In the genomic region with DNA sequence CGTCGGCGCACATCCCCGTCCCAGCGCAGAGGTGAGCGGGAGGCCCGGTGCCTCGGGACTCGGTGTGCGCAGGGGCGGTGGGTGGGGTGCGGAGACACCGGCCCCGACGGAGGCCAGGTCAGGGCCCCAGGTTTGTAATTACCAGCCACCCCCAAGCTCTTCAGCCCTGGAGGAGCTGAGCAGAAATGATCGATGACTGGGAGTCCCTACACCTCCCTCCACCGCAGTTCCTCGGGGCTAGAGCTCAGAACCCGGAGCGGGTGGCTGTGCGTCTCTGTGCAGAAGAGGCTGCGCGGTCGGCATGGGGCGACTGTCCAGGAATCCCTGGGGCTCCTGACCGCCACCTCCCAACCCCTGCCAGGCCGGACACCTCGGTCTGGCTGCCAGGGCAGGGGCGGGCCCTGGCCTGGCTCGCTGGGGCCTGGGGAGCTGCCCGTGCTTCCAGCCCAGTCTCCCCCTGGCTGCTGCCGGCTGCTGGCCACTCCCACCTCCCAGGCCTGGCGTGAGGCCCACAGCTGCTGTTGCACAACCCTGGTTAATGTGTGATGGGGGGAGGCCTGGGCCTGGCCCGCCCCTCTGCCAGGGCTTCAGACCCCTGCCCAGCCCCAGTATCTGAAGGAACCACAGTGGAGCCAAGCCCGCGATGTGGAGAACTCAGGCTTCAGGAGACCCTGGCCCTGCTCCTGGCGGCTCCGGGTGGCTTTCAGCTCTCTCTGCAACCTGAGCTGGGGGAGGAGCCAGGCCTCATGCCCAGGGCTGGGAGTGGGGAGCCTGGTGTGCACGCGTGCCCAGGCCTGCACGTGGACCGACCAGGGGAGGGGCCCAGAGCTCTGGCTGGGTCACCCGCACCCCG, we compare ENCODE assay signal across 1 cellular context.
TF ChIP-seq lines count a peak whose summit lies in the region.

No MANE protein-coding gene starts in this region.

TF ChIP-seq in HepG2, 621 proteins besides CTCF, POLR2A, EP300 and RAD21 (continued from another document and continues in another):
- TF ChIP-seq, protein P1, sequence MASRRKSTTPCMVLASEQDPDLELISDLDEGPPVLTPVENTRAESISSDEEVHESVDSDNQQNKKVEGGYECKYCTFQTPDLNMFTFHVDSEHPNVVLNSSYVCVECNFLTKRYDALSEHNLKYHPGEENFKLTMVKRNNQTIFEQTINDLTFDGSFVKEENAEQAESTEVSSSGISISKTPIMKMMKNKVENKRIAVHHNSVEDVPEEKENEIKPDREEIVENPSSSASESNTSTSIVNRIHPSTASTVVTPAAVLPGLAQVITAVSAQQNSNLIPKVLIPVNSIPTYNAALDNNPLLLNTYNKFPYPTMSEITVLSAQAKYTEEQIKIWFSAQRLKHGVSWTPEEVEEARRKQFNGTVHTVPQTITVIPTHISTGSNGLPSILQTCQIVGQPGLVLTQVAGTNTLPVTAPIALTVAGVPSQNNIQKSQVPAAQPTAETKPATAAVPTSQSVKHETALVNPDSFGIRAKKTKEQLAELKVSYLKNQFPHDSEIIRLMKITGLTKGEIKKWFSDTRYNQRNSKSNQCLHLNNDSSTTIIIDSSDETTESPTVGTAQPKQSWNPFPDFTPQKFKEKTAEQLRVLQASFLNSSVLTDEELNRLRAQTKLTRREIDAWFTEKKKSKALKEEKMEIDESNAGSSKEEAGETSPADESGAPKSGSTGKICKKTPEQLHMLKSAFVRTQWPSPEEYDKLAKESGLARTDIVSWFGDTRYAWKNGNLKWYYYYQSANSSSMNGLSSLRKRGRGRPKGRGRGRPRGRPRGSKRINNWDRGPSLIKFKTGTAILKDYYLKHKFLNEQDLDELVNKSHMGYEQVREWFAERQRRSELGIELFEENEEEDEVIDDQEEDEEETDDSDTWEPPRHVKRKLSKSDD (CRISPR knock-in tag; IDR thresholded peaks at IDR 0.05; ENCODE audit: low read depth) = peak; percentile 88
- peak; percentile 90; the same call in 1 of the 2 replicates for TF ChIP-seq ZNF333 (CRISPR knock-in tag; IDR thresholded peaks at IDR 0.05; ENCODE audit: borderline replicate concordance)
- peak; percentile 97 for TF ChIP-seq ZNF558 (CRISPR knock-in tag; IDR thresholded peaks at IDR 0.05; ENCODE audit: borderline replicate concordance)
- TF ChIP-seq ZSCAN30 (CRISPR knock-in tag; IDR thresholded peaks at IDR 0.05) = peak; percentile 99
- peak; percentile 97 for TF ChIP-seq ZNF607 (CRISPR knock-in tag; IDR thresholded peaks at IDR 0.05; ENCODE audit: borderline replicate concordance)
- TF ChIP-seq RXRA (CRISPR knock-in tag; IDR thresholded peaks at IDR 0.05) = peak; percentile 95
- peak; percentile 77; the same call in 1 of the 2 replicates for TF ChIP-seq ZMYM3 (CRISPR knock-in tag; IDR thresholded peaks at IDR 0.05)
- TF ChIP-seq NFATC3 (CRISPR knock-in tag; IDR thresholded peaks at IDR 0.05) = no peak
- TF ChIP-seq, protein P2, sequence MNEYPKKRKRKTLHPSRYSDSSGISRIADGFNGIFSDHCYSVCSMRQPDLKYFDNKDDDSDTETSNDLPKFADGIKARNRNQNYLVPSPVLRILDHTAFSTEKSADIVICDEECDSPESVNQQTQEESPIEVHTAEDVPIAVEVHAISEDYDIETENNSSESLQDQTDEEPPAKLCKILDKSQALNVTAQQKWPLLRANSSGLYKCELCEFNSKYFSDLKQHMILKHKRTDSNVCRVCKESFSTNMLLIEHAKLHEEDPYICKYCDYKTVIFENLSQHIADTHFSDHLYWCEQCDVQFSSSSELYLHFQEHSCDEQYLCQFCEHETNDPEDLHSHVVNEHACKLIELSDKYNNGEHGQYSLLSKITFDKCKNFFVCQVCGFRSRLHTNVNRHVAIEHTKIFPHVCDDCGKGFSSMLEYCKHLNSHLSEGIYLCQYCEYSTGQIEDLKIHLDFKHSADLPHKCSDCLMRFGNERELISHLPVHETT (CRISPR knock-in tag; conservative IDR thresholded peaks at IDR 0.05) = peak; percentile 97
- no peak for TF ChIP-seq ZNF207 (IDR thresholded peaks at IDR 0.05; ENCODE audit: borderline replicate concordance)
- TF ChIP-seq RAD51 (IDR thresholded peaks at IDR 0.05; ENCODE audit: borderline replicate concordance) = no peak
- TF ChIP-seq BCL3 (CRISPR knock-in tag; IDR thresholded peaks at IDR 0.05) = peak; percentile 76
- peak; percentile 63; the same call in 1 of the 2 replicates for TF ChIP-seq ZNF776 (CRISPR knock-in tag; IDR thresholded peaks at IDR 0.05)
- TF ChIP-seq, protein P3, sequence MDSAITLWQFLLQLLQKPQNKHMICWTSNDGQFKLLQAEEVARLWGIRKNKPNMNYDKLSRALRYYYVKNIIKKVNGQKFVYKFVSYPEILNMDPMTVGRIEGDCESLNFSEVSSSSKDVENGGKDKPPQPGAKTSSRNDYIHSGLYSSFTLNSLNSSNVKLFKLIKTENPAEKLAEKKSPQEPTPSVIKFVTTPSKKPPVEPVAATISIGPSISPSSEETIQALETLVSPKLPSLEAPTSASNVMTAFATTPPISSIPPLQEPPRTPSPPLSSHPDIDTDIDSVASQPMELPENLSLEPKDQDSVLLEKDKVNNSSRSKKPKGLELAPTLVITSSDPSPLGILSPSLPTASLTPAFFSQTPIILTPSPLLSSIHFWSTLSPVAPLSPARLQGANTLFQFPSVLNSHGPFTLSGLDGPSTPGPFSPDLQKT (CRISPR knock-in tag; IDR thresholded peaks at IDR 0.05; ENCODE audit: borderline replicate concordance) = peak; percentile 36
- no peak for TF ChIP-seq SP1 (IDR thresholded peaks at IDR 0.05)
- TF ChIP-seq SP1 (CRISPR knock-in tag; IDR thresholded peaks at IDR 0.05) = peak; percentile 98
- TF ChIP-seq ZNF775 (CRISPR knock-in tag; IDR thresholded peaks at IDR 0.05; ENCODE audit: borderline replicate concordance) = no peak
- peak; percentile 41 for TF ChIP-seq ZNF816 (CRISPR knock-in tag; IDR thresholded peaks at IDR 0.05; ENCODE audit: borderline replicate concordance)
- TF ChIP-seq ELF1 (CRISPR knock-in tag; IDR thresholded peaks at IDR 0.05) = peak; percentile 79
- TF ChIP-seq ATF6 (CRISPR knock-in tag; conservative IDR thresholded peaks at IDR 0.05) = peak; percentile 78
- TF ChIP-seq DRAP1 (CRISPR knock-in tag; IDR thresholded peaks at IDR 0.05) = peak; percentile 96
- no peak for TF ChIP-seq MTF2 (CRISPR knock-in tag; IDR thresholded peaks at IDR 0.05; ENCODE audit: borderline replicate concordance)
- TF ChIP-seq, protein P4, sequence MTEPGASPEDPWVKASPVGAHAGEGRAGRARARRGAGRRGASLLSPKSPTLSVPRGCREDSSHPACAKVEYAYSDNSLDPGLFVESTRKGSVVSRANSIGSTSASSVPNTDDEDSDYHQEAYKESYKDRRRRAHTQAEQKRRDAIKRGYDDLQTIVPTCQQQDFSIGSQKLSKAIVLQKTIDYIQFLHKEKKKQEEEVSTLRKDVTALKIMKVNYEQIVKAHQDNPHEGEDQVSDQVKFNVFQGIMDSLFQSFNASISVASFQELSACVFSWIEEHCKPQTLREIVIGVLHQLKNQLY (CRISPR knock-in tag; IDR thresholded peaks at IDR 0.05) = peak; percentile 82
- TF ChIP-seq JUNB (CRISPR knock-in tag; IDR thresholded peaks at IDR 0.05; ENCODE audit: borderline replicate concordance) = no peak
- TF ChIP-seq MXD4 (CRISPR knock-in tag; IDR thresholded peaks at IDR 0.05) = peak; percentile 96; the same call in 1 of the 2 replicates
- peak; percentile 64; the same call in 1 of the 2 replicates for TF ChIP-seq ZNF749 (CRISPR knock-in tag; IDR thresholded peaks at IDR 0.05; ENCODE audit: borderline replicate concordance)
- peak; percentile 99 for TF ChIP-seq KAT7 (CRISPR knock-in tag; IDR thresholded peaks at IDR 0.05; ENCODE audit: borderline replicate concordance)
- peak; percentile 90 for TF ChIP-seq NR2C2 (CRISPR knock-in tag; IDR thresholded peaks at IDR 0.05; ENCODE audit: borderline replicate concordance)
- TF ChIP-seq, protein P5, sequence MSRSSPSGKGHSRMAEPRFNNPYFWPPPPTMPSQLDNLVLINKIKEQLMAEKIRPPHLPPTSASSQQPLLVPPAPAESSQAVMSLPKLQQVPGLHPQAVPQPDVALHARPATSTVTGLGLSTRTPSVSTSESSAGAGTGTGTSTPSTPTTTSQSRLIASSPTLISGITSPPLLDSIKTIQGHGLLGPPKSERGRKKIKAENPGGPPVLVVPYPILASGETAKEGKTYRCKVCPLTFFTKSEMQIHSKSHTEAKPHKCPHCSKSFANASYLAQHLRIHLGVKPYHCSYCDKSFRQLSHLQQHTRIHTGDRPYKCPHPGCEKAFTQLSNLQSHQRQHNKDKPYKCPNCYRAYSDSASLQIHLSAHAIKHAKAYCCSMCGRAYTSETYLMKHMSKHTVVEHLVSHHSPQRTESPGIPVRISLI (CRISPR knock-in tag; IDR thresholded peaks at IDR 0.05; ENCODE audit: borderline replicate concordance) = peak; percentile 45; the same call in 1 of the 2 replicates
- TF ChIP-seq NFYB (CRISPR knock-in tag; IDR thresholded peaks at IDR 0.05) = peak; percentile 51
- peak; percentile 42 for TF ChIP-seq ZMYM2 (CRISPR knock-in tag; IDR thresholded peaks at IDR 0.05)
- TF ChIP-seq ERF (CRISPR knock-in tag; IDR thresholded peaks at IDR 0.05) = peak; percentile 98
- no peak for TF ChIP-seq ZNF563 (CRISPR knock-in tag; IDR thresholded peaks at IDR 0.05)
- no peak for TF ChIP-seq NPAS2 (CRISPR knock-in tag; IDR thresholded peaks at IDR 0.05; ENCODE audit: borderline replicate concordance)
- peak; percentile 100 for TF ChIP-seq ZFX (CRISPR knock-in tag; IDR thresholded peaks at IDR 0.05; ENCODE audit: low read depth)
- TF ChIP-seq ZNF441 (CRISPR knock-in tag; IDR thresholded peaks at IDR 0.05; ENCODE audit: borderline replicate concordance) = peak; percentile 68; the same call in 1 of the 2 replicates
- TF ChIP-seq, protein P6, sequence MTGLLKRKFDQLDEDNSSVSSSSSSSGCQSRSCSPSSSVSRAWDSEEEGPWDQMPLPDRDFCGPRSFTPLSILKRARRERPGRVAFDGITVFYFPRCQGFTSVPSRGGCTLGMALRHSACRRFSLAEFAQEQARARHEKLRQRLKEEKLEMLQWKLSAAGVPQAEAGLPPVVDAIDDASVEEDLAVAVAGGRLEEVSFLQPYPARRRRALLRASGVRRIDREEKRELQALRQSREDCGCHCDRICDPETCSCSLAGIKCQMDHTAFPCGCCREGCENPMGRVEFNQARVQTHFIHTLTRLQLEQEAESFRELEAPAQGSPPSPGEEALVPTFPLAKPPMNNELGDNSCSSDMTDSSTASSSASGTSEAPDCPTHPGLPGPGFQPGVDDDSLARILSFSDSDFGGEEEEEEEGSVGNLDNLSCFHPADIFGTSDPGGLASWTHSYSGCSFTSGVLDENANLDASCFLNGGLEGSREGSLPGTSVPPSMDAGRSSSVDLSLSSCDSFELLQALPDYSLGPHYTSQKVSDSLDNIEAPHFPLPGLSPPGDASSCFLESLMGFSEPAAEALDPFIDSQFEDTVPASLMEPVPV (CRISPR knock-in tag; IDR thresholded peaks at IDR 0.05) = peak; percentile 93
- TF ChIP-seq ZBTB10 (CRISPR knock-in tag; IDR thresholded peaks at IDR 0.05; ENCODE audit: borderline replicate concordance) = peak; percentile 96
- peak; percentile 89 for TF ChIP-seq ZSCAN21 (CRISPR knock-in tag; IDR thresholded peaks at IDR 0.05; ENCODE audit: borderline replicate concordance)
- no peak for TF ChIP-seq REL (CRISPR knock-in tag; conservative IDR thresholded peaks at IDR 0.05)
